In genomic region chr19:16328824-16329482, GRCh38 we compare ENCODE assay signal across 7 cellular contexts. TPM values are rescaled to one million over a fixed set of nuclear protein-coding genes. Genes with fewer than 3 reads are reported as not detected.
A peak's percentile ranks its signal among the peaks of the same experiment; 100 is the strongest.
DNase-seq lines count a peak whose midpoint lies in the region; ATAC-seq, FAIRE-seq and TF ChIP-seq lines count a peak whose summit lies in the region.

No MANE protein-coding gene starts in this region.

- H3K27me3 ChIP-seq in HL-60 (ENCODE audit: insufficient read depth, poor library complexity, severe bottlenecking) (peaks cover 10% of the 10 kb centered on the region), endothelial cell of umbilical vein (ENCODE audit: control insufficient read depth in 2 of 2, insufficient read depth in 2 of 2, low read length in 2 of 2) (no peaks in the 10 kb centered on the region)

- peak overlapping the region; percentile 45 for H3K27ac Mint-ChIP-seq in activated CD4-positive, alpha-beta T cell treated with anti-CD3 and anti-CD28 coated beads for 36 hours

- no peaks in the 10 kb centered on the region for H4K20me1 ChIP-seq in endothelial cell of umbilical vein (replicated peaks; ENCODE audit: control insufficient read depth, extremely low read depth, insufficient read depth, low read length)

- BruUV-seq in endothelial cell of umbilical vein (replicated peaks; lab: Mats Ljungman, UMichigan), result no TSS peak

- peak in 1 of 2 experiments; percentile 46 for DNase-seq in HL-60 (ENCODE audit: low read depth in 1 of 2, low spot score in 1 of 2)
- peak; percentile 49 for DNase-seq in activated CD4-positive, alpha-beta T cell treated with anti-CD3 and anti-CD28 coated beads for 36 hours
- peak; percentile 65 for DNase-seq in endothelial cell of umbilical vein (ENCODE audit: low read depth, low spot score)
- DNase-seq in stimulated activated naive CD4-positive, alpha-beta T cell (lab: John Stamatoyannopoulos, UW), result peak; percentile 57 to 87 (median 69)
- no peak for DNase-seq in DMS153 (lab: John Stamatoyannopoulos, UW)
- DNase-seq in GM10266 (ENCODE audit: extremely low spot score), result no peak

- peaks cover 26% of the 10 kb centered on the region for H3K79me2 ChIP-seq in endothelial cell of umbilical vein (ENCODE audit: control insufficient read depth, insufficient read depth, low read length)

- peak; percentile 67 for TF ChIP-seq POLR2A in endothelial cell of umbilical vein (IDR thresholded peaks at IDR 0.05; ENCODE audit: low read depth, low read length)

- no peak for FAIRE-seq in endothelial cell of umbilical vein (lab: Jason Lieb, UNC)

- no peaks in the 10 kb centered on the region for H3K36me3 ChIP-seq in endothelial cell of umbilical vein (ENCODE audit: control insufficient read depth in 2 of 2, extremely low read depth in 1 of 2, insufficient read depth in 2 of 2, low read length in 2 of 2)

- H3K4me1 Mint-ChIP-seq in activated CD4-positive, alpha-beta T cell treated with anti-CD3 and anti-CD28 coated beads for 36 hours, result peaks cover 56% of the 10 kb centered on the region

- TF ChIP-seq CTCF in HL-60 (IDR thresholded peaks at IDR 0.05; ENCODE audit: insufficient read depth, low read length) (no peak), endothelial cell of umbilical vein (IDR thresholded peaks at IDR 0.05; ENCODE audit: extremely low read depth in 1 of 2, insufficient read depth in 1 of 2, low read depth in 1 of 2, low read length in 2 of 2) (peak in 1 of 2 donors; percentile 27), GM10266 (IDR thresholded peaks at IDR 0.05; ENCODE audit: control insufficient read depth, insufficient read depth, low read depth, missing control alignments) (no peak)

- dilution Hi-C loops in endothelial cell of umbilical vein (cut with MboI; ENCODE audit: extremely low pct_ligation_motif_present, low sequenced_read_pairs), result no loop called here

- no peaks in the 10 kb centered on the region for H3K9me3 ChIP-seq in endothelial cell of umbilical vein (replicated peaks; ENCODE audit: control insufficient read depth, insufficient read depth, low read length)

- H3K4me3 ChIP-seq in HL-60 (replicated peaks; ENCODE audit: insufficient read depth, low read length) (no peak overlapping the region), endothelial cell of umbilical vein (replicated peaks in 1 of 3; ENCODE audit: insufficient read depth in 1 of 3, low read depth in 1 of 3, low read length in 3 of 3) (no peak overlapping the region)

- H2AFZ ChIP-seq in endothelial cell of umbilical vein (ENCODE audit: low read depth, low read length), result no peak overlapping the region

- no peaks in the 10 kb centered on the region for H3K9me1 ChIP-seq in endothelial cell of umbilical vein (replicated peaks; ENCODE audit: control insufficient read depth, extremely low read depth, insufficient read depth, low read length)

- H3K4me1 ChIP-seq in endothelial cell of umbilical vein (ENCODE audit: control insufficient read depth, extremely low read depth, insufficient read depth, low read length), result peaks cover 28% of the 10 kb centered on the region

- H3K36me3 Mint-ChIP-seq in activated CD4-positive, alpha-beta T cell treated with anti-CD3 and anti-CD28 coated beads for 36 hours (ENCODE audit: low read depth), result peaks cover 2% of the 10 kb centered on the region

- H3K9me3 Mint-ChIP-seq in activated CD4-positive, alpha-beta T cell treated with anti-CD3 and anti-CD28 coated beads for 36 hours (ENCODE audit: low read depth), result no peaks in the 10 kb centered on the region

- POLR2A ChIA-PET in activated CD4-positive, alpha-beta T cell treated with anti-CD3 and anti-CD28 coated beads for 36 hours (lab: Charles Lee), result interaction anchor here (0.7 to 3.4 kb wide), 4 partner anchors 10 to 131 kb away, joined by 3 to 27 read pairs (median 15); partner anchors contain the start of gene AP1M1
- POLR2A ChIA-PET in endothelial cell of umbilical vein (lab: Charles Lee), result interaction anchor here (0.6 to 3.5 kb wide), 8 partner anchors 10 to 81 kb away, joined by 3 to 18 read pairs (median 6); no protein-coding TSS in a partner anchor

- peak overlapping the region; percentile 63 for H3K27ac ChIP-seq in HL-60 (replicated peaks)
- H3K27ac ChIP-seq in endothelial cell of umbilical vein (ENCODE audit: insufficient read depth, low read depth, low read length), result peak overlapping the region; percentile 71

- H3K4me3 Mint-ChIP-seq in activated CD4-positive, alpha-beta T cell treated with anti-CD3 and anti-CD28 coated beads for 36 hours, result peak overlapping the region; percentile 48

- ATAC-seq in activated CD4-positive, alpha-beta T cell treated with anti-CD3 and anti-CD28 coated beads for 36 hours, result no peak
- no peak for ATAC-seq in GM19035 (IDR thresholded peaks at IDR 0.05; ENCODE audit: unreplicated experiment)

- CTCF ChIA-PET in activated CD4-positive, alpha-beta T cell treated with anti-CD3 and anti-CD28 coated beads for 36 hours (lab: Charles Lee), result interaction anchor here (0.7 to 4.2 kb wide), 10 partner anchors 8 to 255 kb away, joined by 3 to 25 read pairs (median 4); no protein-coding TSS in a partner anchor
- CTCF ChIA-PET in endothelial cell of umbilical vein (lab: Charles Lee), result interaction anchor here (1.0 to 6.3 kb wide), 10 partner anchors 10 to 143 kb away, joined by 3 to 99 read pairs (median 10); partner anchors contain the start of gene FAM32A

- peaks cover 26% of the 10 kb centered on the region for H3K27me3 Mint-ChIP-seq in activated CD4-positive, alpha-beta T cell treated with anti-CD3 and anti-CD28 coated beads for 36 hours

- peak overlapping the region; percentile 48 for H3K9ac ChIP-seq in endothelial cell of umbilical vein (replicated peaks; ENCODE audit: extremely low read depth, insufficient read depth, low read length)

- H3K4me2 ChIP-seq in endothelial cell of umbilical vein (ENCODE audit: insufficient read depth, low read length), result peak overlapping the region; percentile 85

- intact Hi-C loops in activated CD4-positive, alpha-beta T cell treated with anti-CD3 and anti-CD28 coated beads for 36 hours (cut with DNase I, micrococcal nuclease), result loop anchor here (2.0 to 5.0 kb wide), 3 partner anchors 14 to 1518 kb away; partner anchors contain the start of gene JAK3 (in 1 of the 2)
- intact Hi-C loops in endothelial cell of umbilical vein (cut with micrococcal nuclease), result loop anchor here (1.0 to 10.0 kb wide), 4 partner anchors 18 to 254 kb away; partner anchors contain the start of genes AP1M1 and TPM4

TF ChIP-seq in endothelial cell of umbilical vein, 7 proteins besides CTCF, POLR2A, EP300 and RAD21:
- TF ChIP-seq JUN (IDR thresholded peaks at IDR 0.05; ENCODE audit: borderline replicate concordance, insufficient read depth, insufficient read length, low read depth) (peak; percentile 1), EZH2 (IDR thresholded peaks at IDR 0.05; ENCODE audit: borderline replicate concordance, low read depth, low read length, severe bottlenecking) (no peak), POLR2AphosphoS5 (IDR thresholded peaks at IDR 0.05; ENCODE audit: insufficient read depth, low read depth, low read length) (peak; percentile 70), GATA2 (IDR thresholded peaks at IDR 0.05; ENCODE audit: insufficient read depth, insufficient read length, low read depth, low read length) (no peak), MAX (IDR thresholded peaks at IDR 0.05; ENCODE audit: insufficient read depth, insufficient read length) (no peak)

RNA-seq across cellular contexts. Expression of gene KLF2, which starts 4.3 kb away (rescaled TPM):
- under 1 TPM; 0.57 to 0.90 TPM for total RNA-seq in activated CD4-positive, alpha-beta T cell treated with anti-CD3 and anti-CD28 coated beads for 36 hours
- total RNA-seq in endothelial cell of umbilical vein, result 23.4 and 37.7 TPM in 2 replicates
- 30.3 and 30.6 TPM in 2 replicates for polyA plus RNA-seq in endothelial cell of umbilical vein
- polyA plus RNA-seq in endothelial cell of umbilical vein (2011; cell fraction: cytosol; rRNA removed), result 14.0 and 24.3 TPM in 2 replicates
- polyA plus RNA-seq in endothelial cell of umbilical vein (2011; cell fraction: nucleus; rRNA removed), result 54.3 and 60.2 TPM in 2 replicates
- polyA plus RNA-seq in endothelial cell of umbilical vein (2012), result 30.3 and 45.3 TPM in 2 replicates
- polyA minus RNA-seq in endothelial cell of umbilical vein, result 2.1 and 3.0 TPM in 2 replicates
- polyA minus RNA-seq in endothelial cell of umbilical vein (2011; cell fraction: cytosol; rRNA and poly(A)+ RNA removed), result 2.5 TPM
- 15.2 and 55.6 TPM in 2 replicates for polyA minus RNA-seq in endothelial cell of umbilical vein (2011; cell fraction: nucleus; rRNA and poly(A)+ RNA removed)

Comparison
In these comparisons a context has a peak if more than half of its experiments do, and no peak if none do; other contexts are left out.
1. DNase-seq: peak in activated CD4-positive, alpha-beta T cell treated with anti-CD3 and anti-CD28 coated beads for 36 hours (single experiment), endothelial cell of umbilical vein (single experiment) and stimulated activated naive CD4-positive, alpha-beta T cell (6 of 6); none in DMS153 (single experiment) and GM10266 (single experiment).
2. RNA of gene KLF2, which starts 4.3 kb away (total RNA-seq): 23.4 to 37.7 TPM in endothelial cell of umbilical vein; 0.57 to 0.90 TPM in activated CD4-positive, alpha-beta T cell treated with anti-CD3 and anti-CD28 coated beads for 36 hours; every median in the first group is over 10 times any median in the second.